In the genomic region with DNA sequence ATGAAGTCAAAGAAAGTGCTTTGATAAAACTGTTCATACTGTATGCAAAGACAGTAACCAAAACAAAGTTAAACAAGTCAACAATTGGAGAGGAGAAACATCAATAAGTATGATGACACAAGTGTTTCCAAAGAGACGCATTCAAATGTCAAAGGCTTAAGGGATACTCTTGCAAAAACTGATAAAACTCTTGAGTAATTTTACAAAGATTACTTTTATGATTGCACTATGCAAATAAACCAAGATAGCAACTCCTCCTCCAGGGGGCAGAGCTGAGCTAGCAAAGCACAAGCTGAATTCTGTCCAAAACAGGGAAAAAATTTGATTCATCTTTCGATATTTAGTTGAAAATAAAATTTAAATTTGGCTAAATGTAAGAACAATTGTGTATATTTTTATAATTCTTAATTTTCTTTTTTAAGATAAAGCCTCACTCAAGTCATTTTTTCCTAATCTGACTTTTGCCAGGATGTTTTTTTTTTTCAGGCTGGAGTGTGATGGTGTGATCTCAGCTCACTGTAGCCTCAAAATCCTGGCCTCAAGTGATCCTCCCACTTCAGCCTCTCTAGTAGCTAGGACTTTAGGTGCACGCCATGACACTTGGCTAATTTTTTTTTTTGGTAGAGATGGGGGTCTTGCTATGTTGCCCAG, we compare ENCODE assay signal across 8 cellular contexts.
DNase-seq lines count a peak whose midpoint lies in the region; ATAC-seq and TF ChIP-seq lines count a peak whose summit lies in the region.

No MANE protein-coding gene starts in this region.

- no peak overlapping the region for H3K14ac ChIP-seq in neuronal stem cell (ENCODE audit: low read length)

- no peaks in the 10 kb centered on the region for H3K79me1 ChIP-seq in neuronal stem cell (ENCODE audit: low read depth, low read length)

- H2AFZ ChIP-seq in neuronal stem cell (ENCODE audit: low read length) = no peak overlapping the region

- no peak overlapping the region for H2BK15ac ChIP-seq in neuronal stem cell (ENCODE audit: low read length)

- 49 to 55% methylated on average over 2 to 3 of the region's 3 CpGs for WGBS in gastroesophageal sphincter (ENCODE audit: low coverage in 1 of 2), 2 donors
- no CpG with 5 or more reads among the region's 3 CpGs for WGBS in neuronal stem cell (ENCODE audit: extremely low coverage in 2 of 2, insufficient read length in 2 of 2, insufficient replicate concordance in 1 of 2), 2 donors

- DNase-seq in GDM1 (lab: John Stamatoyannopoulos, UW) = peak; percentile 13
- peak; percentile 31 to 65 for DNase-seq in NCI-H526 (lab: John Stamatoyannopoulos, UW)
- peak; percentile 43 for DNase-seq in activated T-cell treated with anti-CD3 and anti-CD28 coated beads for 4 hours
- DNase-seq in smooth muscle cell of the brain vasculature (ENCODE audit: low read depth, low spot score) = peak; percentile 23
- no peak for DNase-seq in neuronal stem cell (ENCODE audit: low spot score)

- no peak overlapping the region for H4K91ac ChIP-seq in neuronal stem cell (ENCODE audit: low read depth, low read length, poor library complexity)

- no peak overlapping the region for H3K4me2 ChIP-seq in neuronal stem cell (ENCODE audit: insufficient read depth, low read length, poor library complexity, severe bottlenecking)

- H3K4ac ChIP-seq in neuronal stem cell (ENCODE audit: low read length) = no peak overlapping the region

- peak in 3 of 4 experiments; percentile 3 to 48 (median 26) for TF ChIP-seq CTCF in gastroesophageal sphincter (IDR thresholded peaks at IDR 0.05)

- no peak overlapping the region for H3K9ac ChIP-seq in neuronal stem cell (ENCODE audit: low read depth, low read length, poor library complexity)

- no peak overlapping the region for H2AK5ac ChIP-seq in neuronal stem cell (ENCODE audit: low read depth, low read length)

- H3K4me1 ChIP-seq in gastroesophageal sphincter (no peaks in the 10 kb centered on the region), neuronal stem cell (ENCODE audit: control insufficient read depth in 2 of 2, insufficient read depth in 1 of 2, low read depth in 1 of 2, low read length in 2 of 2) (peaks cover 0 to 3% of the 10 kb centered on the region in 2 donors)

- no peak overlapping the region for H3K23ac ChIP-seq in neuronal stem cell (ENCODE audit: low read depth, low read length, poor library complexity)

- TF ChIP-seq EP300 in gastroesophageal sphincter (IDR thresholded peaks at IDR 0.05) = no peak

- no peak for TF ChIP-seq POLR2A in gastroesophageal sphincter (IDR thresholded peaks at IDR 0.05)

- H3K4me3 ChIP-seq in gastroesophageal sphincter (no peak overlapping the region), neuronal stem cell (ENCODE audit: low read length in 2 of 2) (no peak overlapping the region)

- no peak overlapping the region for H4K8ac ChIP-seq in neuronal stem cell (ENCODE audit: low read depth, low read length)

- ATAC-seq in GM21786 (IDR thresholded peaks at IDR 0.05; ENCODE audit: unreplicated experiment) = peak; percentile 48
- ATAC-seq in gastroesophageal sphincter = no peak
- ATAC-seq in HG03196 (IDR thresholded peaks at IDR 0.05; ENCODE audit: unreplicated experiment) = no peak

- H3K9me3 ChIP-seq in gastroesophageal sphincter (no peaks in the 10 kb centered on the region), neuronal stem cell (replicated peaks in 1 of 2; ENCODE audit: control insufficient read depth in 2 of 2, insufficient read depth in 1 of 2, low read depth in 1 of 2, low read length in 2 of 2) (no peaks in the 10 kb centered on the region)

- H3K27ac ChIP-seq in gastroesophageal sphincter (no peak overlapping the region), neuronal stem cell (replicated peaks; ENCODE audit: low read length) (no peak overlapping the region)

- H2BK5ac ChIP-seq in neuronal stem cell (ENCODE audit: low read length) = no peak overlapping the region

- no peak overlapping the region for H3K18ac ChIP-seq in neuronal stem cell (ENCODE audit: low read length)

- no peaks in the 10 kb centered on the region for H3K36me3 ChIP-seq in gastroesophageal sphincter
- no peaks in the 10 kb centered on the region for H3K36me3 ChIP-seq in neuronal stem cell (replicated peaks in 1 of 2; ENCODE audit: control insufficient read depth in 2 of 2, insufficient read depth in 2 of 2, low read length in 2 of 2)

- H2BK12ac ChIP-seq in neuronal stem cell (ENCODE audit: low read length) = no peak overlapping the region

- no peaks in the 10 kb centered on the region for H3K27me3 ChIP-seq in gastroesophageal sphincter
- no peaks in the 10 kb centered on the region for H3K27me3 ChIP-seq in neuronal stem cell (ENCODE audit: control insufficient read depth in 3 of 3, insufficient read depth in 3 of 3, low read depth in 1 of 3, low read length in 3 of 3)

- H2BK120ac ChIP-seq in neuronal stem cell (ENCODE audit: low read depth, low read length) = no peak overlapping the region
